In genomic region chr1:114671011-114671938, GRCh38 we compare ENCODE assay signal across 9 cellular contexts. TPM values are rescaled to one million over a fixed set of nuclear protein-coding genes. Genes with fewer than 3 reads are reported as not detected.
DNase-seq lines count a peak whose midpoint lies in the region; ATAC-seq, FAIRE-seq and TF ChIP-seq lines count a peak whose summit lies in the region.
"Had no signal": no experiment of that assay in that cellular context is flagged by ENCODE, and none has a peak within 500 bp of the region (broad histone marks: within the 10 kb centered on the region; RNA-seq: fewer than 3 reads in every experiment).

No MANE protein-coding gene starts in this region.

- ATAC-seq in GM21381 (IDR thresholded peaks at IDR 0.05; ENCODE audit: unreplicated experiment) (no peak), HG02840 (IDR thresholded peaks at IDR 0.05; ENCODE audit: low FRiP score, unreplicated experiment) (no peak)

- peak; percentile 33 for TF ChIP-seq CTCF in astrocyte (IDR thresholded peaks at IDR 0.05; ENCODE audit: insufficient read depth, low read depth, low read length)

- no peaks in the 10 kb centered on the region for H3K79me2 ChIP-seq in astrocyte (ENCODE audit: insufficient read depth, low read length)

- peaks cover 3% of the 10 kb centered on the region for H3K27me3 ChIP-seq in astrocyte (ENCODE audit: insufficient read depth, low read length)
- H3K27me3 ChIP-seq: pancreas had no signal

- H3K36me3 Mint-ChIP-seq in astrocyte (ENCODE audit: low read depth, unreplicated experiment), result no peaks in the 10 kb centered on the region

- peaks cover 9% of the 10 kb centered on the region for H3K4me1 ChIP-seq in astrocyte (ENCODE audit: insufficient read depth, low read length)

- H3K4me2 ChIP-seq in astrocyte (ENCODE audit: low read length), result peak overlapping the region; percentile 100

- peak overlapping the region; percentile 58 for H3K4me3 Mint-ChIP-seq in astrocyte (ENCODE audit: unreplicated experiment)

- H3K27ac ChIP-seq in astrocyte (ENCODE audit: low read depth, low read length), result no peak overlapping the region

- no peak overlapping the region for H3K9ac ChIP-seq in astrocyte (ENCODE audit: low read length)

- no peaks in the 10 kb centered on the region for H3K9me3 ChIP-seq in astrocyte (ENCODE audit: insufficient read depth, low read depth, low read length)
- H3K9me3 ChIP-seq: pancreas had no signal

- H3K27ac Mint-ChIP-seq in astrocyte (ENCODE audit: unreplicated experiment), result no peak overlapping the region

- no peak for FAIRE-seq in astrocyte (lab: Jason Lieb, UNC)
- FAIRE-seq: pancreas had no signal

- DNase-seq in DMS114 treated with DMSO at 0.1 percent for 48 hours (lab: John Stamatoyannopoulos, UW; ENCODE audit: unreplicated experiment), result peak; percentile 37
- DNase-seq in Jurkat, Clone E6-1 (ENCODE audit: low read depth, low spot score), result peak; percentile 9
- DNase-seq in astrocyte (ENCODE audit: low read depth), result peak; percentile 7
- DNase-seq in myocyte (ENCODE audit: low read depth), result peak; percentile 6
- no peak for DNase-seq in KG1 (lab: John Stamatoyannopoulos, UW)
- no peak for DNase-seq in NCI-H1436 treated with DMSO at 0.1 percent for 48 hours (lab: John Stamatoyannopoulos, UW)

- H3K27me3 Mint-ChIP-seq in astrocyte (ENCODE audit: low read depth, unreplicated experiment), result peaks cover 10% of the 10 kb centered on the region

- H3K36me3 ChIP-seq in astrocyte (ENCODE audit: insufficient read depth, low read length), result no peaks in the 10 kb centered on the region
- H3K36me3 ChIP-seq: pancreas had no signal

- peaks cover 8% of the 10 kb centered on the region for H3K4me1 Mint-ChIP-seq in astrocyte (ENCODE audit: low read depth, unreplicated experiment)

- no peak overlapping the region for H3K4me3 ChIP-seq in Jurkat, Clone E6-1 (ENCODE audit: low read length)
- H3K4me3 ChIP-seq in astrocyte (ENCODE audit: insufficient read depth, low read depth, low read length), result no peak overlapping the region

- H4K20me1 ChIP-seq in astrocyte (ENCODE audit: insufficient read depth, low read length), result no peaks in the 10 kb centered on the region

- H3K9me3 Mint-ChIP-seq in astrocyte (ENCODE audit: unreplicated experiment), result no peaks in the 10 kb centered on the region

- H2AFZ ChIP-seq in astrocyte (ENCODE audit: low read depth, low read length), result no peak overlapping the region

RNA-seq across cellular contexts. Expression of gene DENND2C, which starts 1.4 kb away (rescaled TPM):
- polyA plus RNA-seq in Jurkat, Clone E6-1 (2012; ENCODE audit: insufficient read depth, insufficient read length), result not detected
- total RNA-seq in astrocyte (2.8 and 3.2 TPM in 2 replicates), myocyte (11.3 and 17.1 TPM in 2 replicates)
- polyA plus RNA-seq in myocyte (2012), result 2.3 TPM

RNA-seq across cellular contexts. Expression of gene AMPD1, which starts 24.1 kb away (rescaled TPM):
- polyA plus RNA-seq in Jurkat, Clone E6-1 (2012; ENCODE audit: insufficient read depth, insufficient read length), result not detected
- total RNA-seq in astrocyte (not detected in 2 replicates), myocyte (8.1 and 13.6 TPM in 2 replicates)
- 0.92 TPM for polyA plus RNA-seq in myocyte (2012)
- polyA plus RNA-seq: pancreas had no signal

RNA-seq across cellular contexts. Expression of gene NRAS, which starts 45.3 kb away (rescaled TPM):
- polyA plus RNA-seq in Jurkat, Clone E6-1 (2012; ENCODE audit: insufficient read depth, insufficient read length), result 28.4 TPM
- 59.1 and 63.8 TPM in 2 replicates for total RNA-seq in astrocyte
- 57.6 and 70.7 TPM in 2 replicates for total RNA-seq in myocyte
- polyA plus RNA-seq in myocyte (2012), result 22.2 TPM

Comparison
In these comparisons a context has a peak if more than half of its experiments do, and no peak if none do; other contexts are left out.
1. DNase-seq: peak in DMS114 treated with DMSO at 0.1 percent for 48 hours (single experiment), Jurkat, Clone E6-1 (single experiment), astrocyte (single experiment) and myocyte (single experiment); none in KG1 (single experiment) and NCI-H1436 treated with DMSO at 0.1 percent for 48 hours (single experiment).